In the genomic region with DNA sequence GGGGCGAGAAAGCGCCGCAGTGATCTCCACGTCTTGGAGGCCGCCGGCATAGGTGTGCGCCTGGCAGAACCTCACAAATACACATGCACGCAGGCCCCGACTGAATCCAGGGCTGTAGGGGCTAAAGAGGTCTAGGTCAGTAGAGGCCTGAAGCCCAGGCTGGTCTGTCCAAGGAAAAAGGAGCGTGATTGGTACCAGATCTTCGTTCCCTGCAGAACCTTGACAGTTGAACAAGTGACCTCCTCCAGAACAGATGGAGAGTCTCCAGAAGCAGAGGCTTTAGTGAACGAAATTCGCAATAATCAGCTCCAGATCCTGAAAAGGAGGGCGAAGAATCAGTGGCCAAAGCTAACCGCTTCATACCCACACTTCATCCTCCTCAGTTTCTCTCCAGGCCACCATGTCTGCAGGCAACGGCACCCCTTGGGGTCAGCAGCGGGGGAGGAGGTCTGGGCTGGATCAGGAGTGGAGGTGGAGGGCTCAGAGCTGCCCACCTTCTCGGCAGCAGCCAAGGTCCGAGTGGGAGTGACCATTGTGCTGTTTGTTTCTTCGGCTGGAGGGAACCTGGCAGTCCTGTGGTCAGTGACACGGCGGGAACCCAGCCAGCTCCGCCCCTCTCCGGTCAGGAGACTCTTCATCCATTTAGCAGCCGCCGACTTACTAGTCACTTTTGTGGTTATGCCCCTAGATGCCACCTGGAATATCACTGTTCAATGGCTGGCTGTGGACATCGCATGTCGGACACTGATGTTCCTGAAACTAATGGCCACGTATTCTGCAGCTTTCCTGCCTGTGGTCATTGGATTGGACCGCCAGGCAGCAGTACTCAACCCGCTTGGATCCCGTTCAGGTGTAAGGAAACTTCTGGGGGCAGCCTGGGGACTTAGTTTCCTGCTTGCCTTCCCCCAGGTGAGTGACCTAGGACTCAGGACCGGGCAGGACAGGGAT, we compare ENCODE assay signal across 1 cellular context.
TF ChIP-seq lines count a peak whose summit lies in the region.

No MANE protein-coding gene starts in this region.

TF ChIP-seq in HepG2, 621 proteins besides CTCF, POLR2A, EP300 and RAD21 (continued from another document):
- no peak for TF ChIP-seq ELF4 (CRISPR knock-in tag; IDR thresholded peaks at IDR 0.05; ENCODE audit: borderline replicate concordance)
- TF ChIP-seq BHLHE40 (IDR thresholded peaks at IDR 0.05; ENCODE audit: low read length), result no peak
- TF ChIP-seq ZNF709 (CRISPR knock-in tag; IDR thresholded peaks at IDR 0.05), result 0 out of 2 replicates have a peak, but pooled peaks have one; percentile 41
- peak; percentile 39; the same call in 1 of the 2 replicates for TF ChIP-seq KDM5A (IDR thresholded peaks at IDR 0.05; ENCODE audit: borderline replicate concordance, low read length)
- no peak for TF ChIP-seq SOX5 (CRISPR knock-in tag; IDR thresholded peaks at IDR 0.05; ENCODE audit: borderline replicate concordance)
